1 cellular context compared by ENCODE assay signal in the genomic region with DNA sequence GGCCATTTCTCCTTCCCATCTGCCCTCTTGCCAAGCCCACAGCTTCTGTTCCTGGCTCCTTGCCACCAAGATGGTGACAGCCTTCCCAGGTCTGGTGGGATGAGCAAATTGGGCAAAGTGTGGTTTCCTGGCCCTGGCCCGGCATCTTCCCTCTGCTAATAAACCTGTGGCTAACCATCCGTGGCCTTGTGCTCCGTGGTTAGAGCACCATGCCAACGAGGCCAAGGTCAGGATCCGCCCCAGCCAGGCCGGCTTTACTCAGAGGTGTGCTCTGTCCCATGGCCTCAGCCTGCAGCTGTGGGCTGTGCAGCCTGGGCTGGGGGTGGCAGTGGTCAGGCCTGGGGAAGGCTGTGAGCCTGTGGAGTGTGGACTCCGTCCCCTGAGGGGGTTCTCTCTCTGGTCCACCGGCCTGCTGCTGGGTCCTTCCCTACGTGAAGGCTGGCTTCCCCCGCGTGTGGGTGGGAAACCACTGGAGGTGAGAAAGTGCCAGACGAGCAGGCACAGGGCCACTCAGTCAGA.
TF ChIP-seq lines count a peak whose summit lies in the region.

No MANE protein-coding gene starts in this region.

TF ChIP-seq in K562, 482 proteins besides CTCF, POLR2A, EP300 and RAD21 (continued from another document):
- no peak for TF ChIP-seq CBFA2T2 (conservative IDR thresholded peaks at IDR 0.05)
- TF ChIP-seq, protein P1, sequence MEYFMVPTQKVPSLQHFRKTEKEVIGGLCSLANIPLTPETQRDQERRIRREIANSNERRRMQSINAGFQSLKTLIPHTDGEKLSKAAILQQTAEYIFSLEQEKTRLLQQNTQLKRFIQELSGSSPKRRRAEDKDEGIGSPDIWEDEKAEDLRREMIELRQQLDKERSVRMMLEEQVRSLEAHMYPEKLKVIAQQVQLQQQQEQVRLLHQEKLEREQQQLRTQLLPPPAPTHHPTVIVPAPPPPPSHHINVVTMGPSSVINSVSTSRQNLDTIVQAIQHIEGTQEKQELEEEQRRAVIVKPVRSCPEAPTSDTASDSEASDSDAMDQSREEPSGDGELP (CRISPR knock-in tag; IDR thresholded peaks at IDR 0.05; ENCODE audit: borderline replicate concordance), result 0 out of 2 replicates have a peak, but pooled peaks have one; percentile 14
TF ChIP-seq in K562: peak in this region for 19.
